Comparison of ENCODE assay signal across 1 cellular context in genomic region chr12:132491761-132492378, GRCh38.
TF ChIP-seq lines count a peak whose summit lies in the region.

No MANE protein-coding gene starts in this region.

TF ChIP-seq in HepG2, 621 proteins besides CTCF, POLR2A, EP300 and RAD21 (continued from another document):
- TF ChIP-seq ARID4A (CRISPR knock-in tag; IDR thresholded peaks at IDR 0.05; ENCODE audit: borderline replicate concordance) (0 out of 2 replicates have a peak, but pooled peaks have one; percentile 10), ZFX (CRISPR knock-in tag; IDR thresholded peaks at IDR 0.05; ENCODE audit: low read depth) (0 out of 2 replicates have a peak, but pooled peaks have one; percentile 1), MTA1 (CRISPR knock-in tag; IDR thresholded peaks at IDR 0.05; ENCODE audit: borderline replicate concordance) (0 out of 2 replicates have a peak, but pooled peaks have one; percentile 2), ZNF556 (CRISPR knock-in tag; IDR thresholded peaks at IDR 0.05; ENCODE audit: borderline replicate concordance) (no peak), SOX6 (IDR thresholded peaks at IDR 0.05) (no peak), SOX6 (CRISPR knock-in tag; IDR thresholded peaks at IDR 0.05) (0 out of 2 replicates have a peak, but pooled peaks have one; percentile 4), ZNF256 (CRISPR knock-in tag; conservative IDR thresholded peaks at IDR 0.05) (no peak), ZNF891 (CRISPR knock-in tag; IDR thresholded peaks at IDR 0.05) (no peak), SRSF9 (IDR thresholded peaks at IDR 0.05; ENCODE audit: borderline replicate concordance, insufficient read depth, low read depth, low read length, poor library complexity, severe bottlenecking) (no peak), NKX3-1 (CRISPR knock-in tag; IDR thresholded peaks at IDR 0.05) (no peak), ZC3H4 (CRISPR knock-in tag; IDR thresholded peaks at IDR 0.05; ENCODE audit: borderline replicate concordance) (no peak), ZBTB38 (CRISPR knock-in tag; IDR thresholded peaks at IDR 0.05) (peak; percentile 39; the same call in 1 of the 2 replicates), RBFOX2 (IDR thresholded peaks at IDR 0.05; ENCODE audit: low read depth, low read length) (peak; percentile 36; the same call in 1 of the 2 replicates), ZNF546 (CRISPR knock-in tag; conservative IDR thresholded peaks at IDR 0.05) (no peak), PITX1 (CRISPR knock-in tag; IDR thresholded peaks at IDR 0.05) (no peak), ZNF792 (CRISPR knock-in tag; IDR thresholded peaks at IDR 0.05) (no peak)
- TF ChIP-seq, protein P1, sequence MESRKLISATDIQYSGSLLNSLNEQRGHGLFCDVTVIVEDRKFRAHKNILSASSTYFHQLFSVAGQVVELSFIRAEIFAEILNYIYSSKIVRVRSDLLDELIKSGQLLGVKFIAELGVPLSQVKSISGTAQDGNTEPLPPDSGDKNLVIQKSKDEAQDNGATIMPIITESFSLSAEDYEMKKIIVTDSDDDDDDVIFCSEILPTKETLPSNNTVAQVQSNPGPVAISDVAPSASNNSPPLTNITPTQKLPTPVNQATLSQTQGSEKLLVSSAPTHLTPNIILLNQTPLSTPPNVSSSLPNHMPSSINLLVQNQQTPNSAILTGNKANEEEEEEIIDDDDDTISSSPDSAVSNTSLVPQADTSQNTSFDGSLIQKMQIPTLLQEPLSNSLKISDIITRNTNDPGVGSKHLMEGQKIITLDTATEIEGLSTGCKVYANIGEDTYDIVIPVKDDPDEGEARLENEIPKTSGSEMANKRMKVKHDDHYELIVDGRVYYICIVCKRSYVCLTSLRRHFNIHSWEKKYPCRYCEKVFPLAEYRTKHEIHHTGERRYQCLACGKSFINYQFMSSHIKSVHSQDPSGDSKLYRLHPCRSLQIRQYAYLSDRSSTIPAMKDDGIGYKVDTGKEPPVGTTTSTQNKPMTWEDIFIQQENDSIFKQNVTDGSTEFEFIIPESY (CRISPR knock-in tag; IDR thresholded peaks at IDR 0.05), result peak; percentile 53; the same call in 1 of the 2 replicates
- TF ChIP-seq, protein P2, sequence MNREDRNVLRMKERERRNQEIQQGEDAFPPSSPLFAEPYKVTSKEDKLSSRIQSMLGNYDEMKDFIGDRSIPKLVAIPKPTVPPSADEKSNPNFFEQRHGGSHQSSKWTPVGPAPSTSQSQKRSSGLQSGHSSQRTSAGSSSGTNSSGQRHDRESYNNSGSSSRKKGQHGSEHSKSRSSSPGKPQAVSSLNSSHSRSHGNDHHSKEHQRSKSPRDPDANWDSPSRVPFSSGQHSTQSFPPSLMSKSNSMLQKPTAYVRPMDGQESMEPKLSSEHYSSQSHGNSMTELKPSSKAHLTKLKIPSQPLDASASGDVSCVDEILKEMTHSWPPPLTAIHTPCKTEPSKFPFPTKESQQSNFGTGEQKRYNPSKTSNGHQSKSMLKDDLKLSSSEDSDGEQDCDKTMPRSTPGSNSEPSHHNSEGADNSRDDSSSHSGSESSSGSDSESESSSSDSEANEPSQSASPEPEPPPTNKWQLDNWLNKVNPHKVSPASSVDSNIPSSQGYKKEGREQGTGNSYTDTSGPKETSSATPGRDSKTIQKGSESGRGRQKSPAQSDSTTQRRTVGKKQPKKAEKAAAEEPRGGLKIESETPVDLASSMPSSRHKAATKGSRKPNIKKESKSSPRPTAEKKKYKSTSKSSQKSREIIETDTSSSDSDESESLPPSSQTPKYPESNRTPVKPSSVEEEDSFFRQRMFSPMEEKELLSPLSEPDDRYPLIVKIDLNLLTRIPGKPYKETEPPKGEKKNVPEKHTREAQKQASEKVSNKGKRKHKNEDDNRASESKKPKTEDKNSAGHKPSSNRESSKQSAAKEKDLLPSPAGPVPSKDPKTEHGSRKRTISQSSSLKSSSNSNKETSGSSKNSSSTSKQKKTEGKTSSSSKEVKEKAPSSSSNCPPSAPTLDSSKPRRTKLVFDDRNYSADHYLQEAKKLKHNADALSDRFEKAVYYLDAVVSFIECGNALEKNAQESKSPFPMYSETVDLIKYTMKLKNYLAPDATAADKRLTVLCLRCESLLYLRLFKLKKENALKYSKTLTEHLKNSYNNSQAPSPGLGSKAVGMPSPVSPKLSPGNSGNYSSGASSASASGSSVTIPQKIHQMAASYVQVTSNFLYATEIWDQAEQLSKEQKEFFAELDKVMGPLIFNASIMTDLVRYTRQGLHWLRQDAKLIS (CRISPR knock-in tag; IDR thresholded peaks at IDR 0.05), result no peak
- TF ChIP-seq, protein P3, sequence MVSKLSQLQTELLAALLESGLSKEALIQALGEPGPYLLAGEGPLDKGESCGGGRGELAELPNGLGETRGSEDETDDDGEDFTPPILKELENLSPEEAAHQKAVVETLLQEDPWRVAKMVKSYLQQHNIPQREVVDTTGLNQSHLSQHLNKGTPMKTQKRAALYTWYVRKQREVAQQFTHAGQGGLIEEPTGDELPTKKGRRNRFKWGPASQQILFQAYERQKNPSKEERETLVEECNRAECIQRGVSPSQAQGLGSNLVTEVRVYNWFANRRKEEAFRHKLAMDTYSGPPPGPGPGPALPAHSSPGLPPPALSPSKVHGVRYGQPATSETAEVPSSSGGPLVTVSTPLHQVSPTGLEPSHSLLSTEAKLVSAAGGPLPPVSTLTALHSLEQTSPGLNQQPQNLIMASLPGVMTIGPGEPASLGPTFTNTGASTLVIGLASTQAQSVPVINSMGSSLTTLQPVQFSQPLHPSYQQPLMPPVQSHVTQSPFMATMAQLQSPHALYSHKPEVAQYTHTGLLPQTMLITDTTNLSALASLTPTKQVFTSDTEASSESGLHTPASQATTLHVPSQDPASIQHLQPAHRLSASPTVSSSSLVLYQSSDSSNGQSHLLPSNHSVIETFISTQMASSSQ (IDR thresholded peaks at IDR 0.05; ENCODE audit: low read depth), result no peak
- TF ChIP-seq, protein P3 (CRISPR knock-in tag; IDR thresholded peaks at IDR 0.05; ENCODE audit: borderline replicate concordance), result 0 out of 2 replicates have a peak, but pooled peaks have one; percentile 16
